9 cellular contexts compared by ENCODE assay signal in the genomic region with DNA sequence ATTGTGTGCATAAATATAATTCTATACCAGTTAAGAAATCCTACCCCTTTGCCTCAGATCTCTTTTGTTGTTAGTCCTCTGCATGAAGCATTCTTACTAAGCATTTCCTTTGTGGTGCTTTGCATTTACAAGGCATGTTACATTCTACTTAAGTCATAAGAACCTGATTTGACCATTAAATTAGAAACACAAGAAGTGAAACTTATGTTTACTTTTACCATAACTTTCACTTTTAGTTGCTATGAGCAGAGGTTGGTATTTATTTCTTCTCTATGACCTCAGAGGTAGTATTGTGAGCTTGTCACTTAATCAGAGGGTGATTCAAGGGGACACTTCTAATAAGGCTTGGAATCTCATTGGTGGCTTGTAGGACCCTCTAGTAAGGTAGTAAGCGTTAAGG. TPM values are rescaled to one million over a fixed set of nuclear protein-coding genes. Genes with fewer than 3 reads are reported as not detected.
DNase-seq lines count a peak whose midpoint lies in the region; ATAC-seq and TF ChIP-seq lines count a peak whose summit lies in the region.
"Had no signal": no experiment of that assay in that cellular context is flagged by ENCODE, and none has a peak within 500 bp of the region (broad histone marks: within the 10 kb centered on the region; RNA-seq: fewer than 3 reads in every experiment).

No MANE protein-coding gene starts in this region.

- H3K27me3 Mint-ChIP-seq in CD8-positive, alpha-beta T cell (ENCODE audit: low read depth): no peaks in the 10 kb centered on the region

- H3K27ac ChIP-seq in CD8-positive, alpha-beta T cell (ENCODE audit: low read depth, low read length): no peak overlapping the region
- H3K27ac ChIP-seq: thoracic aorta had no signal

- CTCF ChIA-PET in CD8-positive, alpha-beta T cell (lab: Charles Lee): no interaction called here

- no peaks in the 10 kb centered on the region for H3K9me3 ChIP-seq in CD8-positive, alpha-beta T cell (ENCODE audit: low read length)
- H3K9me3 ChIP-seq: thoracic aorta had no signal

- H3K36me3 ChIP-seq in CD8-positive, alpha-beta T cell (ENCODE audit: insufficient read depth, low read length): no peaks in the 10 kb centered on the region
- H3K36me3 ChIP-seq: thoracic aorta had no signal

- no peak for DNase-seq in CD8-positive, alpha-beta T cell
- DNase-seq in amniotic epithelial cell (ENCODE audit: low read depth) (peak; percentile 37), NCI-H2227 (lab: John Stamatoyannopoulos, UW; ENCODE audit: unreplicated experiment) (no peak), head of caudate nucleus (no peak), HUDEP-2 (lab: John Stamatoyannopoulos, UW; ENCODE audit: unreplicated experiment in 76 of 76) (no peak)
- no peak for DNase-seq in stimulated activated effector memory CD8-positive, alpha-beta T cell treated with anti-CD3 and anti-CD28 coated beads, Interleukin-12 subunit alpha, Interleukin-12 subunit beta, amount 100 ng/mL, for 72 hours (ENCODE audit: low spot score in 2 of 2)

- ATAC-seq in CD8-positive, alpha-beta T cell: peak; percentile 55
- peak; percentile 73 for ATAC-seq in GM19438 (IDR thresholded peaks at IDR 0.05; ENCODE audit: low read depth, unreplicated experiment)
- peak; percentile 92 for ATAC-seq in HG03378 (IDR thresholded peaks at IDR 0.05; ENCODE audit: unreplicated experiment)
- ATAC-seq in stimulated activated effector memory CD8-positive, alpha-beta T cell treated with anti-CD3 and anti-CD28 coated beads, Interleukin-12 subunit alpha, Interleukin-12 subunit beta, amount 100 ng/mL, for 72 hours: peak; percentile 88

- no peak for TF ChIP-seq CTCF in CD8-positive, alpha-beta T cell (IDR thresholded peaks at IDR 0.05)

- POLR2A ChIA-PET in CD8-positive, alpha-beta T cell (lab: Charles Lee): interaction anchor here (0.6 kb wide), 1 partner anchor 108 kb away, joined by 3 read pairs; no protein-coding TSS in a partner anchor

- no peaks in the 10 kb centered on the region for H3K27me3 ChIP-seq in CD8-positive, alpha-beta T cell (ENCODE audit: insufficient read depth, low read length)

- no peaks in the 10 kb centered on the region for H3K36me3 Mint-ChIP-seq in CD8-positive, alpha-beta T cell
- H3K36me3 Mint-ChIP-seq in stimulated activated effector memory CD8-positive, alpha-beta T cell treated with anti-CD3 and anti-CD28 coated beads, Interleukin-12 subunit alpha, Interleukin-12 subunit beta, amount 100 ng/mL, for 72 hours: no peaks in the 10 kb centered on the region

- no peak overlapping the region for H3K4me3 Mint-ChIP-seq in CD8-positive, alpha-beta T cell
- peak overlapping the region; percentile 26 for H3K4me3 Mint-ChIP-seq in stimulated activated effector memory CD8-positive, alpha-beta T cell treated with anti-CD3 and anti-CD28 coated beads, Interleukin-12 subunit alpha, Interleukin-12 subunit beta, amount 100 ng/mL, for 72 hours

- H3K27ac Mint-ChIP-seq in CD8-positive, alpha-beta T cell: peak overlapping the region; percentile 78
- peak overlapping the region; percentile 62 for H3K27ac Mint-ChIP-seq in stimulated activated effector memory CD8-positive, alpha-beta T cell treated with anti-CD3 and anti-CD28 coated beads, Interleukin-12 subunit alpha, Interleukin-12 subunit beta, amount 100 ng/mL, for 72 hours

- H3K4me1 Mint-ChIP-seq in CD8-positive, alpha-beta T cell (ENCODE audit: low read depth): peaks cover 80% of the 10 kb centered on the region
- H3K4me1 Mint-ChIP-seq in stimulated activated effector memory CD8-positive, alpha-beta T cell treated with anti-CD3 and anti-CD28 coated beads, Interleukin-12 subunit alpha, Interleukin-12 subunit beta, amount 100 ng/mL, for 72 hours: peaks cover 65% of the 10 kb centered on the region

- H3K4me3 ChIP-seq in CD8-positive, alpha-beta T cell (ENCODE audit: low read depth, low read length): no peak overlapping the region
- H3K4me3 ChIP-seq: thoracic aorta had no signal

- H3K4me1 ChIP-seq in CD8-positive, alpha-beta T cell (ENCODE audit: insufficient read depth, low read length): peaks cover 40% of the 10 kb centered on the region

- H3K9me3 Mint-ChIP-seq in CD8-positive, alpha-beta T cell: no peaks in the 10 kb centered on the region
- H3K9me3 Mint-ChIP-seq in stimulated activated effector memory CD8-positive, alpha-beta T cell treated with anti-CD3 and anti-CD28 coated beads, Interleukin-12 subunit alpha, Interleukin-12 subunit beta, amount 100 ng/mL, for 72 hours: no peaks in the 10 kb centered on the region

- intact Hi-C loops in CD8-positive, alpha-beta T cell (cut with DNase I, micrococcal nuclease): loop anchor here in 1 of 2 experiments (5.0 kb wide), 1 partner anchor 198 kb away; no protein-coding TSS in a partner anchor
- intact Hi-C loops in head of caudate nucleus (cut with DNase I): no loop called here

RNA-seq across cellular contexts. Expression of gene FAM20B, which starts 9.0 kb away (rescaled TPM):
- 10 to 100 TPM; 11.1 to 11.2 TPM for total RNA-seq in CD8-positive, alpha-beta T cell

RNA-seq across cellular contexts. Expression of gene TOR3A, which starts 47.1 kb away (rescaled TPM):
- 10 to 100 TPM; 15.6 to 16.0 TPM for total RNA-seq in CD8-positive, alpha-beta T cell
